ENCODE assay signal across 17 cellular contexts in the genomic region with DNA sequence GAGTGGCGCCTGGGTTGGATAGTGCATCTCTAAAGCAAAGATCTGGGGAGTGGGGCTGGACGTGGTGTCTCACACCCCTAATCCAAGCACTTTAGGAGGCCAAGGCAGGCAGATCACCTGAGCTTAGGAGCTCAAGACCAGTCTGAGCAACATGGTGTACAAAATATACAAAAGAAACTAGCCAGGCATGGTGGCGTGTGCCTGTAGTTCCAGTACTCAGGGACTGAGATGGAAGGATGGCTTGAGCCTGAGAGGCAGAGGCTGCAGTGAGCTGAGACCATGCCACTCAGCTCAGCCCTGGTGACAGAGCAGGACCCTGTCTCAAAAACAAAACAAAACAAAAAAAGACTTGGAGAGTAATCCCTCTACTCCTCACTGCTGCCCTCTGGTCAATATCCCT.
"Had no signal": no experiment of that assay in that cellular context is flagged by ENCODE, and none has a peak within 500 bp of the region (broad histone marks: within the 10 kb centered on the region; RNA-seq: fewer than 3 reads in every experiment).

No MANE protein-coding gene starts in this region.

- H3K4me3 Mint-ChIP-seq: brain; naive B cell; T-helper 2 cell treated with Interferon-gamma antibody and Interleukin-4, amounts not matched to agents 5 μg/mL and 100 μg/mL, for 36 hours had no signal

- H3K4me3 ChIP-seq: adrenal gland, dorsolateral prefrontal cortex, right lobe of liver, transverse colon had no signal

- DNase-seq: activated naive CD4-positive, alpha-beta T cell treated with anti-CD3 and anti-CD28 coated beads, Interleukin-2, amount 50 U/mL, for 16 hours; cerebellar nuclear complex; dorsolateral prefrontal cortex; foreskin fibroblast; heart left ventricle; left ventricle myocardium inferior; naive B cell; right lobe of liver; SIG-M5; stimulated activated CD4-positive, alpha-beta T cell treated with anti-CD3 and anti-CD28 coated beads, Interleukin-4, amount 100 ng/mL, for 1 hour; SW 1271; transverse colon had no signal

- H3K9me3 ChIP-seq: adrenal gland, heart left ventricle, left ventricle myocardium inferior, right lobe of liver, transverse colon had no signal

- ATAC-seq: activated CD4-positive, CD25-positive, alpha-beta regulatory T cell treated with anti-CD3 and anti-CD28 coated beads, Interleukin-2, amount 50 U/mL, for 24 hours; right lobe of liver had no signal

- H3K27me3 ChIP-seq: adrenal gland, dorsolateral prefrontal cortex, heart left ventricle, right lobe of liver, transverse colon had no signal

- H3K9me3 Mint-ChIP-seq: naive B cell; T-helper 2 cell treated with Interferon-gamma antibody and Interleukin-4, amounts not matched to agents 5 μg/mL and 100 μg/mL, for 36 hours had no signal

- H3K27ac ChIP-seq: right lobe of liver had no signal

- H3K27ac Mint-ChIP-seq: progenitor cell of endocrine pancreas had no signal

- H3K27me3 Mint-ChIP-seq: brain, naive B cell, progenitor cell of endocrine pancreas had no signal
